In the genomic region with DNA sequence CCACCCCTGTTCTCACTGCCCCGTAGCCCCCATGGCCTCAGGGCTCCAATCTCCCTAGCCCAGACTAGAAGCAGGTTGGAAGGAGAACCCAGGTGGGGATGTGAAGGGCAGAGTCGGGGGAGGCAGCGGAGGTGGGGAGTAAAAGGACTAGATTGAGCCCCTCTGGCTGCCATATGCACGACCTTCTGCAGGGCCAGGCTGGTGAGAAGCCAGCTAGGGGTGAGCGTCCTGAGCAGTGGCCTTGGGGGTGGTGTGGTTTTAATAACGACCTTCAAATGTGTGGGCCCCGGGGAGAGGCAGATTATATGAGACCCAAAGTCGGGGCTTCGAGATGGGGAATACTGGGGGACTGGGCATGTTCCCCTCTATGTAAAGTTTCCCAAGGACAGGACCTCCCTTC, we compare ENCODE assay signal across 1 cellular context.
TF ChIP-seq lines count a peak whose summit lies in the region.

No MANE protein-coding gene starts in this region.

TF ChIP-seq in K562, 482 proteins besides CTCF, POLR2A, EP300 and RAD21 (continued from another document):
- TF ChIP-seq PURB (CRISPR knock-in tag; IDR thresholded peaks at IDR 0.05; ENCODE audit: low read depth) (no peak), SMARCC2 (IDR thresholded peaks at IDR 0.05; ENCODE audit: low read depth) (no peak), SREBF1 (IDR thresholded peaks at IDR 0.05; ENCODE audit: borderline replicate concordance, low read depth, low read length) (no peak), ZBTB8A (IDR thresholded peaks at IDR 0.05; ENCODE audit: partially characterized antibody) (no peak), TGIF2 (CRISPR knock-in tag; IDR thresholded peaks at IDR 0.05) (no peak), XRCC4 (IDR thresholded peaks at IDR 0.05; ENCODE audit: extremely low read depth, insufficient read depth, insufficient read length) (no peak)
